ENCODE assay signal across 1 cellular context in the genomic region with DNA sequence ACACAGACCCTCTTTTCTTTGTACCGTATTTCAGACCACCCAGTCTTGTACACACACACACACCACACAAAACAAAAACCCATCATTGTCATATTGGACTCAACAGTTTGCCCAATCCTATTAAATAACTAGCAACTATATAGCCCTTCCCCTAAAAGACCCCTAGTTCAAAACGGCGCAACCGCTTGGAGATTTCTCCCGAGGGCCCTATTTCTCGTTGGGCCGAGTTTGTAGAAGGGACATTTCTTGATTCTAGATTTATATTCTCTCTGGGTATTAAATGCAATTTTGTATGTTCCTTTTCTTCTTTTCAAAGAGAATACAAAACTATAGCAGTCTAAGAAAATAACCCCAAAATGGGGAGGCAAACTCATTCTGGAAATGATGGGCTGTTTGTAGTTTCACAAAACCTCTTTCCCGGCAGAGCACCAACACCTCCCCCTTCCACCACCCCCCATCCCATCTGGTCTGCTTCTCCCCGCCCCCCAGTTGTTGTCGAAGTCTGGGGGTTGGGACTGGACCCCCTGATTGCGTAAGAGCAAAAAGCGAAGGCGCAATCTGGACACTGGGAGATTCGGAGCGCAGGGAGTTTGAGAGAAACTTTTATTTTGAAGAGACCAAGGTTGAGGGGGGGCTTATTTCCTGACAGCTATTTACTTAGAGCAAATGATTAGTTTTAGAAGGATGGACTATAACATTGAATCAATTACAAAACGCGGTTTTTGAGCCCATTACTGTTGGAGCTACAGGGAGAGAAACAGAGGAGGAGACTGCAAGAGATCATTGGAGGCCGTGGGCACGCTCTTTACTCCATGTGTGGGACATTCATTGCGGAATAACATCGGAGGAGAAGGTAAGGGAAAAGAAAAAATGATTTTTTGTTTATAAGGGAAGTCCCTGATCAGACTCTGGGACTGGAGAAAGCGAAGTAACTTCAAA.
TF ChIP-seq lines count a peak whose summit lies in the region.

A gene (plus strand): TSS at position 731 of the 939 bp plus-strand sequence. CDS start 29,476 bp downstream, outside the sequence.

TF ChIP-seq in HepG2, 621 proteins besides CTCF, POLR2A, EP300 and RAD21:
- TF ChIP-seq IRF2 (CRISPR knock-in tag; IDR thresholded peaks at IDR 0.05) (no peak), RBM22 (optimal IDR thresholded peaks at IDR 0.05; ENCODE audit: low read length) (no peak), MTA1 (CRISPR knock-in tag; IDR thresholded peaks at IDR 0.05; ENCODE audit: borderline replicate concordance) (no peak), AGO1 (IDR thresholded peaks at IDR 0.05; ENCODE audit: low read depth, low read length, poor library complexity, severe bottlenecking) (no peak), HES4 (CRISPR knock-in tag; IDR thresholded peaks at IDR 0.05; ENCODE audit: borderline replicate concordance) (no peak), CEBPB (IDR thresholded peaks at IDR 0.05; ENCODE audit: borderline replicate concordance, low read depth, low read length) (peak; percentile 64), ZNF556 (CRISPR knock-in tag; IDR thresholded peaks at IDR 0.05; ENCODE audit: borderline replicate concordance) (no peak), ZNF652 (CRISPR knock-in tag; IDR thresholded peaks at IDR 0.05; ENCODE audit: borderline replicate concordance, low read depth) (no peak)
- TF ChIP-seq, protein P1, sequence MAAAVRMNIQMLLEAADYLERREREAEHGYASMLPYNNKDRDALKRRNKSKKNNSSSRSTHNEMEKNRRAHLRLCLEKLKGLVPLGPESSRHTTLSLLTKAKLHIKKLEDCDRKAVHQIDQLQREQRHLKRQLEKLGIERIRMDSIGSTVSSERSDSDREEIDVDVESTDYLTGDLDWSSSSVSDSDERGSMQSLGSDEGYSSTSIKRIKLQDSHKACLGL (CRISPR knock-in tag; IDR thresholded peaks at IDR 0.05): no peak
